ENCODE assay signal across 25 cellular contexts in the genomic region with DNA sequence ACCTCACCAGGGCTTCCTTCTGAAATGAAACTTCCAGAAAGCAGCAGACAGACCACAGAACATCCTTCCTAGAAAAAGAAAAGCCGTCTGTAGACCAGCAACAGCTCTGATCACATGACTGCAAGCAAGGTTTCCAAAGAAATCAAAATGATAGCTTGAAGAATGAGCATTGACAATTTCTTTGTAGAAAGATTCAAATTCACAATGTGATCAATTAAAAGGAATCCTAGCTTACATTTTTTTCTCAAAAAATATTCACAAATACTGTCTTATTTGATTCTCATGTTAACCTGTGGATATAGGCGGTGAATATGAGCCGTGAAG.
DNase-seq lines count a peak whose midpoint lies in the region; ATAC-seq and TF ChIP-seq lines count a peak whose summit lies in the region.
"Had no signal": no experiment of that assay in that cellular context is flagged by ENCODE, and none has a peak within 500 bp of the region (broad histone marks: within the 10 kb centered on the region; RNA-seq: fewer than 3 reads in every experiment).

No MANE protein-coding gene starts in this region.

- ATAC-seq in SK-N-SH treated with all-trans-retinoic acid at 6 μM for 48 hours = no peak
- no peak for ATAC-seq in stimulated activated naive CD8-positive, alpha-beta T cell treated with anti-CD3 and anti-CD28 coated beads, Interleukin-15, Interleukin-2, amounts not matched to agents 100 U/mL and 50 U/mL, for 24 hours

- peaks cover 12% of the 10 kb centered on the region for H3K4me1 Mint-ChIP-seq in stimulated activated naive CD8-positive, alpha-beta T cell treated with anti-CD3 and anti-CD28 coated beads, Interleukin-15, Interleukin-2, amounts not matched to agents 100 ng/mL and 50 ng/mL, for 24 hours (ENCODE audit: low read depth)
- H3K4me1 Mint-ChIP-seq: B cell had no signal

- H3K27me3 ChIP-seq in SK-N-SH (ENCODE audit: insufficient read depth) (no peaks in the 10 kb centered on the region), vagina (no peaks in the 10 kb centered on the region)
- H3K27me3 ChIP-seq: sigmoid colon had no signal

- TF ChIP-seq EP300 in SK-N-SH (IDR thresholded peaks at IDR 0.05; ENCODE audit: borderline replicate concordance in 1 of 2, low read depth in 1 of 2, low read length in 1 of 2) = no peak

- TF ChIP-seq POLR2A in vagina (IDR thresholded peaks at IDR 0.05) = no peak

- H3K27ac ChIP-seq in SK-N-SH (ENCODE audit: low read depth in 2 of 2, low read length in 1 of 2) = peak overlapping the region in 1 of 2 experiments; percentile 7; a peak in 1 of 4 replicates
- peak overlapping the region; percentile 14 for H3K27ac ChIP-seq in vagina
- H3K27ac ChIP-seq: 22Rv1 had no signal

- CTCF ChIA-PET in SK-N-SH (lab: Yijun Ruan, JAX) = interaction anchor here (1.5 to 2.8 kb wide), 2 partner anchors 12 to 13 kb away, joined by 4 to 17 read pairs; no protein-coding TSS in a partner anchor

- H3K36me3 ChIP-seq in SK-N-SH (replicated peaks in 1 of 2; ENCODE audit: control insufficient read depth in 1 of 2, insufficient read depth in 2 of 2, low read length in 1 of 2) (no peaks in the 10 kb centered on the region), vagina (no peaks in the 10 kb centered on the region)
- H3K36me3 ChIP-seq: sigmoid colon had no signal

- H3K79me2 ChIP-seq in SK-N-SH (ENCODE audit: insufficient read depth) = no peaks in the 10 kb centered on the region

- H2AFZ ChIP-seq in SK-N-SH (ENCODE audit: low read depth) = 0 out of 2 replicates have a peak overlapping the region, but pooled peaks have one; percentile 12

- intact Hi-C loops in vagina (cut with DNase I) = no loop called here

- peak overlapping the region; percentile 33 for H3K27ac Mint-ChIP-seq in stimulated activated naive CD8-positive, alpha-beta T cell treated with anti-CD3 and anti-CD28 coated beads, Interleukin-15, Interleukin-2, amounts not matched to agents 100 ng/mL and 50 ng/mL, for 24 hours
- H3K27ac Mint-ChIP-seq: B cell, progenitor cell of endocrine pancreas, type B pancreatic cell had no signal

- H3K9ac ChIP-seq in SK-N-SH = no peak overlapping the region

- H3K4me3 ChIP-seq in SK-N-SH (ENCODE audit: low read depth in 2 of 2, low read length in 1 of 2) (no peak overlapping the region), vagina (no peak overlapping the region)
- H3K4me3 ChIP-seq: lung, sigmoid colon had no signal

- no peaks in the 10 kb centered on the region for H3K36me3 Mint-ChIP-seq in stimulated activated naive CD8-positive, alpha-beta T cell treated with anti-CD3 and anti-CD28 coated beads, Interleukin-15, Interleukin-2, amounts not matched to agents 100 ng/mL and 50 ng/mL, for 24 hours (ENCODE audit: low read depth)
- H3K36me3 Mint-ChIP-seq: type B pancreatic cell had no signal

- no peaks in the 10 kb centered on the region for H3K9me3 Mint-ChIP-seq in stimulated activated naive CD8-positive, alpha-beta T cell treated with anti-CD3 and anti-CD28 coated beads, Interleukin-15, Interleukin-2, amounts not matched to agents 100 ng/mL and 50 ng/mL, for 24 hours
- H3K9me3 Mint-ChIP-seq: activated T-cell treated with anti-CD3 and anti-CD28 coated beads, Interleukin-2, amount 50 U/mL, for 4 hours; type B pancreatic cell had no signal

- TF ChIP-seq CTCF in SK-N-SH (IDR thresholded peaks at IDR 0.05) (no peak), vagina (IDR thresholded peaks at IDR 0.05) (no peak)

- no peaks in the 10 kb centered on the region for H3F3A ChIP-seq in SK-N-SH (replicated peaks; ENCODE audit: insufficient read depth)

- H3K4me3 Mint-ChIP-seq in stimulated activated naive CD8-positive, alpha-beta T cell treated with anti-CD3 and anti-CD28 coated beads, Interleukin-15, Interleukin-2, amounts not matched to agents 100 ng/mL and 50 ng/mL, for 24 hours = no peak overlapping the region
- H3K4me3 Mint-ChIP-seq: activated T-cell treated with anti-CD3 and anti-CD28 coated beads, Interleukin-2, amount 50 U/mL, for 4 hours; B cell; neural crest cell; type B pancreatic cell had no signal

- POLR2A ChIA-PET in SK-N-SH (lab: Yijun Ruan, JAX) = no interaction called here

- no peaks in the 10 kb centered on the region; a peak in 1 of 4 replicates for H3K4me1 ChIP-seq in SK-N-SH (ENCODE audit: control insufficient read depth in 1 of 2, insufficient read depth in 2 of 2, low read depth in 1 of 2, low read length in 1 of 2)
- peaks cover 4% of the 10 kb centered on the region for H3K4me1 ChIP-seq in vagina

- no peak overlapping the region for H3K4me2 ChIP-seq in SK-N-SH

- no peaks in the 10 kb centered on the region for H4K20me1 ChIP-seq in SK-N-SH (ENCODE audit: insufficient read depth)

- no peak for DNase-seq in SK-N-SH
- DNase-seq in stimulated activated naive CD8-positive, alpha-beta T cell treated with anti-CD3 and anti-CD28 coated beads, Interleukin-15, Interleukin-2, amounts not matched to agents 100 U/mL and 50 U/mL, for 24 hours = no peak
- peak; percentile 14 for DNase-seq in islet precursor cell
- DNase-seq in vagina (ENCODE audit: extremely low spot score in 2 of 2) = no peak
- DNase-seq in NCI-H2107 (lab: John Stamatoyannopoulos, UW) = no peak
- DNase-seq in SKM-1 (lab: John Stamatoyannopoulos, UW; ENCODE audit: unreplicated experiment) = no peak
- DNase-seq: activated CD4-positive, alpha-beta T cell treated with anti-CD3 and anti-CD28 coated beads, Interleukin-2, amount 50 U/mL, for 4 hours; activated naive CD4-positive, alpha-beta T cell treated with anti-CD3 and anti-CD28 coated beads, Interleukin-2, amount 50 U/mL, for 16 hours; activated T-cell treated with anti-CD3 and anti-CD28 coated beads, Interleukin-2, amount 50 U/mL, for 4 hours; aorta; glutamatergic neuron; MM.1S; NCI-H146; NCI-H510A; NK-92 treated with Interleukin-12 subunit alpha and Interleukin-12 subunit beta, amount 100 ng/mL, for 24 hours; SIG-M5; sigmoid colon had no signal

- H3K9me3 ChIP-seq in SK-N-SH = no peaks in the 10 kb centered on the region
- no peaks in the 10 kb centered on the region for H3K9me3 ChIP-seq in vagina
- H3K9me3 ChIP-seq: sigmoid colon had no signal

- 76% methylated on average over 3 of the region's 3 CpGs for WGBS in SK-N-SH (ENCODE audit: low lambda C conversion rate)

- no peaks in the 10 kb centered on the region for H3K9me2 ChIP-seq in SK-N-SH

- H3K27me3 Mint-ChIP-seq in stimulated activated naive CD8-positive, alpha-beta T cell treated with anti-CD3 and anti-CD28 coated beads, Interleukin-15, Interleukin-2, amounts not matched to agents 100 ng/mL and 50 ng/mL, for 24 hours = peaks cover 4% of the 10 kb centered on the region

- TF ChIP-seq RAD21 in SK-N-SH (IDR thresholded peaks at IDR 0.05; ENCODE audit: low read length) = no peak

TF ChIP-seq in SK-N-SH, 30 proteins besides CTCF, POLR2A, EP300 and RAD21 (continues in another document):
- no peak for TF ChIP-seq NFIC (IDR thresholded peaks at IDR 0.05; ENCODE audit: borderline replicate concordance)
- TF ChIP-seq, protein P1, sequence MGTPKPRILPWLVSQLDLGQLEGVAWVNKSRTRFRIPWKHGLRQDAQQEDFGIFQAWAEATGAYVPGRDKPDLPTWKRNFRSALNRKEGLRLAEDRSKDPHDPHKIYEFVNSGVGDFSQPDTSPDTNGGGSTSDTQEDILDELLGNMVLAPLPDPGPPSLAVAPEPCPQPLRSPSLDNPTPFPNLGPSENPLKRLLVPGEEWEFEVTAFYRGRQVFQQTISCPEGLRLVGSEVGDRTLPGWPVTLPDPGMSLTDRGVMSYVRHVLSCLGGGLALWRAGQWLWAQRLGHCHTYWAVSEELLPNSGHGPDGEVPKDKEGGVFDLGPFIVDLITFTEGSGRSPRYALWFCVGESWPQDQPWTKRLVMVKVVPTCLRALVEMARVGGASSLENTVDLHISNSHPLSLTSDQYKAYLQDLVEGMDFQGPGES (IDR thresholded peaks at IDR 0.05; ENCODE audit: low read depth, low read length) = no peak
- TF ChIP-seq SMC3 (IDR thresholded peaks at IDR 0.05; ENCODE audit: low read depth, low read length) = no peak
- TF ChIP-seq CHD2 (IDR thresholded peaks at IDR 0.05; ENCODE audit: low read length, partially characterized antibody) = no peak
- TF ChIP-seq, protein P2, sequence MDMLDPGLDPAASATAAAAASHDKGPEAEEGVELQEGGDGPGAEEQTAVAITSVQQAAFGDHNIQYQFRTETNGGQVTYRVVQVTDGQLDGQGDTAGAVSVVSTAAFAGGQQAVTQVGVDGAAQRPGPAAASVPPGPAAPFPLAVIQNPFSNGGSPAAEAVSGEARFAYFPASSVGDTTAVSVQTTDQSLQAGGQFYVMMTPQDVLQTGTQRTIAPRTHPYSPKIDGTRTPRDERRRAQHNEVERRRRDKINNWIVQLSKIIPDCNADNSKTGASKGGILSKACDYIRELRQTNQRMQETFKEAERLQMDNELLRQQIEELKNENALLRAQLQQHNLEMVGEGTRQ (IDR thresholded peaks at IDR 0.05; ENCODE audit: borderline replicate concordance, low read depth, low read length) = no peak

TF ChIP-seq in SK-N-SH treated with all-trans-retinoic acid at 6 μM for 48 hours, 23 proteins besides CTCF, POLR2A, EP300 and RAD21:
- TF ChIP-seq, protein P3, sequence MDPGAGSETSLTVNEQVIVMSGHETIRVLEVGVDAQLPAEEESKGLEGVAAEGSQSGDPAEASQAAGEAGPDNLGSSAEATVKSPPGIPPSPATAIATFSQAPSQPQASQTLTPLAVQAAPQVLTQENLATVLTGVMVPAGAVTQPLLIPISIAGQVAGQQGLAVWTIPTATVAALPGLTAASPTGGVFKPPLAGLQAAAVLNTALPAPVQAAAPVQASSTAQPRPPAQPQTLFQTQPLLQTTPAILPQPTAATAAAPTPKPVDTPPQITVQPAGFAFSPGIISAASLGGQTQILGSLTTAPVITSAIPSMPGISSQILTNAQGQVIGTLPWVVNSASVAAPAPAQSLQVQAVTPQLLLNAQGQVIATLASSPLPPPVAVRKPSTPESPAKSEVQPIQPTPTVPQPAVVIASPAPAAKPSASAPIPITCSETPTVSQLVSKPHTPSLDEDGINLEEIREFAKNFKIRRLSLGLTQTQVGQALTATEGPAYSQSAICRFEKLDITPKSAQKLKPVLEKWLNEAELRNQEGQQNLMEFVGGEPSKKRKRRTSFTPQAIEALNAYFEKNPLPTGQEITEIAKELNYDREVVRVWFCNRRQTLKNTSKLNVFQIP (CRISPR knock-in tag; IDR thresholded peaks at IDR 0.05; ENCODE audit: borderline replicate concordance, low read depth) = no peak
